8 cellular contexts compared by ENCODE assay signal in the genomic region with DNA sequence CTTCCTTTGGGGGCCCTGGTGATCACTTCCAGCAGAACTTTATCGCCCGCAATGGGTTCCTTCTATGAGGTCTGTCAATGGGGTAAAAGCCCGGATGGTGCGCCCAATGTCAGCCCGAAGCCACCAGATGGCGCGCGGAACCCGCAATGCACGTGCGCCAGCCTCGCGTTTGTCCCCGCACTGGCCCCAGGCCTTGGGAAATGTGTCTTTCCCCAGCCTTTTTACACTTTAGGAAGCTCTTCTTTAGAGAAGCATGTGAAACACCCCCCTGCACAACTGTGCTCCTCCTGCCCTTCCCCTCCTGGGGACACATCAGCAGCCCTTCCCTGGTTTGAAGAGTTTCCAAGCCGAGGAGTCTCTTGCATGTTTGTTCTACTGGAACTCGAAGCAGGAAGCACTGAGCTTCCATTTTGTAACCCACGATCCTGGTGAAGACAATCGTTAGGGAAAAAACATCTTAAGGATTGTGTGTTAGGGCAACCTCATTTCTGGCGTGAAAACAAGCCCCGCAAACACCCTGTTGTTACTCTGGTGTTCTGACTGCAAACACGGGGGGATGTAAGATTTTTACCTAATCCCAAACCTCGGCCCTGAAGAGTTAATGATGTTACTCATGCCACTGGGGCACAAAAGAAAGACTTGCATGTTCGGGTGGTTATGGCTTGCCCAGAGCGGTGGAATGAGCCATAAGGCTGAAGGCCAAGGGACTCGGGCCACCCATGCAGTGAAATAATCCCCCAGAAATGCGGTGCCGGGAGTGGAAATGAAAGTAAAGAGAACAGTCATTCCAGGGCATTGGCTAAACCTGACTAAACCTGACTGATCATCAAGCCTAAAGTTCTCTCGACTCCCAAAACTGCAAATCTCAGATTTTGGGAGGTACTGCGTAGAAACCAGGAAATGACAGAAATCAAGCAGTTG. TPM values are rescaled to one million over a fixed set of nuclear protein-coding genes. Genes with fewer than 3 reads are reported as not detected.
A peak's percentile ranks its signal among the peaks of the same experiment; 100 is the strongest.
DNase-seq lines count a peak whose midpoint lies in the region; ATAC-seq and TF ChIP-seq lines count a peak whose summit lies in the region.

No MANE protein-coding gene starts in this region.

- peak overlapping the region; percentile 46 for H3K27ac ChIP-seq in neural cell (ENCODE audit: low read length)

- H3K9me3 Mint-ChIP-seq in activated T-helper 2 cell treated with anti-CD3 and anti-CD28 coated beads, Interferon-gamma antibody, Interleukin-2, Interleukin-4, amounts not matched to agents 10 μg/mL and 5 μg/mL and 100 μg/mL, durations not matched to agents 14 hours and 24 hours and 36 hours: peaks cover 22% of the 10 kb centered on the region

- peak; percentile 47 for ATAC-seq in GM19452 (IDR thresholded peaks at IDR 0.05; ENCODE audit: unreplicated experiment)

- H2AFZ ChIP-seq in neural cell (ENCODE audit: low read depth, low read length): no peak overlapping the region

- CTCF ChIA-PET in BJ (lab: Yijun Ruan, JAX): interaction anchor here (0.6 to 4.0 kb wide), 45 partner anchors 9 to 1180 kb away, joined by 3 to 29 read pairs (median 5); a partner anchor contains a TSS

- no peaks in the 10 kb centered on the region for H3K27me3 ChIP-seq in BJ (ENCODE audit: control insufficient read depth, insufficient read depth, low read length)
- H3K27me3 ChIP-seq in neural cell (ENCODE audit: insufficient read depth, low read depth, low read length): no peaks in the 10 kb centered on the region

- H3K4me2 ChIP-seq in neural cell (ENCODE audit: low read length): no peak overlapping the region

- peaks cover 80% of the 10 kb centered on the region for H3K4me1 Mint-ChIP-seq in activated T-helper 2 cell treated with anti-CD3 and anti-CD28 coated beads, Interferon-gamma antibody, Interleukin-2, Interleukin-4, amounts not matched to agents 10 μg/mL and 5 μg/mL and 100 μg/mL, durations not matched to agents 14 hours and 24 hours and 36 hours (ENCODE audit: low read depth)

- POLR2A ChIA-PET in BJ (lab: Charles Lee): interaction anchor here (0.5 to 1.0 kb wide), 3 partner anchors 14 to 584 kb away, joined by 3 to 4 read pairs (median 3); no protein-coding TSS in a partner anchor

- H4K20me1 ChIP-seq in neural cell (ENCODE audit: insufficient read depth): no peaks in the 10 kb centered on the region

- peaks cover 29% of the 10 kb centered on the region for H3K36me3 Mint-ChIP-seq in activated T-helper 2 cell treated with anti-CD3 and anti-CD28 coated beads, Interferon-gamma antibody, Interleukin-2, Interleukin-4, amounts not matched to agents 10 μg/mL and 5 μg/mL and 100 μg/mL, durations not matched to agents 14 hours and 24 hours and 36 hours (ENCODE audit: low read depth)

- no peaks in the 10 kb centered on the region for H3K79me2 ChIP-seq in neural cell (replicated peaks; ENCODE audit: insufficient read depth, low read length)

- no peaks in the 10 kb centered on the region for H3K27me3 Mint-ChIP-seq in activated T-helper 2 cell treated with anti-CD3 and anti-CD28 coated beads, Interferon-gamma antibody, Interleukin-2, Interleukin-4, amounts not matched to agents 10 μg/mL and 5 μg/mL and 100 μg/mL, durations not matched to agents 14 hours and 24 hours and 36 hours (ENCODE audit: low read depth)

- H3K4me3 ChIP-seq in BJ (ENCODE audit: low read depth, low read length): no peak overlapping the region
- no peak overlapping the region for H3K4me3 ChIP-seq in fibroblast of mammary gland (ENCODE audit: control insufficient read depth, low read depth, low read length)
- no peak overlapping the region for H3K4me3 ChIP-seq in neural cell (ENCODE audit: low read length)

- no peaks in the 10 kb centered on the region for H3F3A ChIP-seq in neural cell (ENCODE audit: insufficient read depth, low read length, poor library complexity, severe bottlenecking)

- intact Hi-C loops in activated T-helper 2 cell treated with anti-CD3 and anti-CD28 coated beads, Interferon-gamma antibody, Interleukin-2, Interleukin-4, amounts not matched to agents 10 μg/mL and 5 μg/mL and 100 μg/mL, durations not matched to agents 14 hours and 24 hours and 36 hours (cut with micrococcal nuclease): loop anchor here (1.0 to 5.0 kb wide), 6 partner anchors 11 to 583 kb away; no protein-coding TSS in a partner anchor

- no peaks in the 10 kb centered on the region for H3K9me3 ChIP-seq in neural cell (ENCODE audit: low read length)

- peak; percentile 100 for TF ChIP-seq RAD21 in neural cell (conservative IDR thresholded peaks at IDR 0.05)

- peak overlapping the region; percentile 11 for H3K4me3 Mint-ChIP-seq in activated T-helper 2 cell treated with anti-CD3 and anti-CD28 coated beads, Interferon-gamma antibody, Interleukin-2, Interleukin-4, amounts not matched to agents 10 μg/mL and 5 μg/mL and 100 μg/mL, durations not matched to agents 14 hours and 24 hours and 36 hours (ENCODE audit: low read depth)

- H3K36me3 ChIP-seq in BJ (ENCODE audit: control insufficient read depth, insufficient read depth, low read length) (no peaks in the 10 kb centered on the region), neural cell (ENCODE audit: insufficient read depth, low read length) (no peaks in the 10 kb centered on the region)

- H3K9me2 ChIP-seq in neural cell (ENCODE audit: insufficient read depth, low read length): no peaks in the 10 kb centered on the region

- peak; percentile 96 for TF ChIP-seq CTCF in BJ (IDR thresholded peaks at IDR 0.05; ENCODE audit: insufficient read depth, low read depth, low read length)
- peak; percentile 85 for TF ChIP-seq CTCF in fibroblast of mammary gland (conservative IDR thresholded peaks at IDR 0.05; ENCODE audit: control insufficient read depth, insufficient read depth, low read depth, low read length)
- peak; percentile 98 for TF ChIP-seq CTCF in neural cell (IDR thresholded peaks at IDR 0.05; ENCODE audit: poor library complexity, severe bottlenecking)

- H3K9ac ChIP-seq in neural cell (ENCODE audit: low read length): peak overlapping the region; percentile 10

- H3K27ac Mint-ChIP-seq in activated T-helper 2 cell treated with anti-CD3 and anti-CD28 coated beads, Interferon-gamma antibody, Interleukin-2, Interleukin-4, amounts not matched to agents 10 μg/mL and 5 μg/mL and 100 μg/mL, durations not matched to agents 14 hours and 24 hours and 36 hours: peak overlapping the region; percentile 93

- DNase-seq in BJ (ENCODE audit: low read depth) (no peak), Kasumi-1 (lab: John Stamatoyannopoulos, UW) (peak; percentile 69 to 84), RPMI7951 (ENCODE audit: low read depth) (peak; percentile 90), fibroblast of mammary gland (ENCODE audit: low read depth) (peak; percentile 90)
- peak; percentile 81 for DNase-seq in activated T-helper 2 cell treated with anti-CD3 and anti-CD28 coated beads, Interferon-gamma antibody, Interleukin-2, Interleukin-4, amounts not matched to agents 10 μg/mL and 5 μg/mL and 100 μg/mL, durations not matched to agents 14 hours and 24 hours and 36 hours (ENCODE audit: low spot score)
- peak; percentile 71 for DNase-seq in stimulated activated naive CD4-positive, alpha-beta T cell treated with Interleukin-2 at 50 U/mL for 16 hours (lab: John Stamatoyannopoulos, UW)

- peak; percentile 35 for TF ChIP-seq EP300 in neural cell (conservative IDR thresholded peaks at IDR 0.05; ENCODE audit: poor library complexity, severe bottlenecking)

TF ChIP-seq in neural cell, 6 proteins besides CTCF, POLR2A, EP300 and RAD21:
- TF ChIP-seq EZH2 (IDR thresholded peaks at IDR 0.05; ENCODE audit: borderline replicate concordance, insufficient read depth, low read length, poor library complexity, severe bottlenecking) (no peak), SMC3 (conservative IDR thresholded peaks at IDR 0.05; ENCODE audit: poor library complexity) (peak; percentile 100), POLR2AphosphoS5 (IDR thresholded peaks at IDR 0.05) (no peak), MXI1 (conservative IDR thresholded peaks at IDR 0.05; ENCODE audit: poor library complexity, severe bottlenecking) (peak; percentile 63)
- TF ChIP-seq, protein P1, sequence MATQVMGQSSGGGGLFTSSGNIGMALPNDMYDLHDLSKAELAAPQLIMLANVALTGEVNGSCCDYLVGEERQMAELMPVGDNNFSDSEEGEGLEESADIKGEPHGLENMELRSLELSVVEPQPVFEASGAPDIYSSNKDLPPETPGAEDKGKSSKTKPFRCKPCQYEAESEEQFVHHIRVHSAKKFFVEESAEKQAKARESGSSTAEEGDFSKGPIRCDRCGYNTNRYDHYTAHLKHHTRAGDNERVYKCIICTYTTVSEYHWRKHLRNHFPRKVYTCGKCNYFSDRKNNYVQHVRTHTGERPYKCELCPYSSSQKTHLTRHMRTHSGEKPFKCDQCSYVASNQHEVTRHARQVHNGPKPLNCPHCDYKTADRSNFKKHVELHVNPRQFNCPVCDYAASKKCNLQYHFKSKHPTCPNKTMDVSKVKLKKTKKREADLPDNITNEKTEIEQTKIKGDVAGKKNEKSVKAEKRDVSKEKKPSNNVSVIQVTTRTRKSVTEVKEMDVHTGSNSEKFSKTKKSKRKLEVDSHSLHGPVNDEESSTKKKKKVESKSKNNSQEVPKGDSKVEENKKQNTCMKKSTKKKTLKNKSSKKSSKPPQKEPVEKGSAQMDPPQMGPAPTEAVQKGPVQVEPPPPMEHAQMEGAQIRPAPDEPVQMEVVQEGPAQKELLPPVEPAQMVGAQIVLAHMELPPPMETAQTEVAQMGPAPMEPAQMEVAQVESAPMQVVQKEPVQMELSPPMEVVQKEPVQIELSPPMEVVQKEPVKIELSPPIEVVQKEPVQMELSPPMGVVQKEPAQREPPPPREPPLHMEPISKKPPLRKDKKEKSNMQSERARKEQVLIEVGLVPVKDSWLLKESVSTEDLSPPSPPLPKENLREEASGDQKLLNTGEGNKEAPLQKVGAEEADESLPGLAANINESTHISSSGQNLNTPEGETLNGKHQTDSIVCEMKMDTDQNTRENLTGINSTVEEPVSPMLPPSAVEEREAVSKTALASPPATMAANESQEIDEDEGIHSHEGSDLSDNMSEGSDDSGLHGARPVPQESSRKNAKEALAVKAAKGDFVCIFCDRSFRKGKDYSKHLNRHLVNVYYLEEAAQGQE (IDR thresholded peaks at IDR 0.05; ENCODE audit: borderline replicate concordance): no peak
TF ChIP-seq in neural cell: peak in this region for 2.

RNA-seq across cellular contexts. Expression of a gene that starts 20.4 kb away (rescaled TPM):
- polyA plus RNA-seq in BJ (2011; rRNA removed) (7.4 and 11.7 TPM in 2 replicates), neural cell (267 and 329 TPM in 2 replicates)
- 5.1 and 6.5 TPM in 2 replicates for polyA minus RNA-seq in BJ (2011; rRNA and poly(A)+ RNA removed)
- total RNA-seq in RPMI7951 (2014; rRNA removed; shearing (Covaris generic)): 24.4 and 27.2 TPM in 2 replicates
- total RNA-seq in activated T-helper 2 cell treated with anti-CD3 and anti-CD28 coated beads, Interferon-gamma antibody, Interleukin-2, Interleukin-4, amounts not matched to agents 10 μg/mL and 5 μg/mL and 100 μg/mL, durations not matched to agents 14 hours and 24 hours and 36 hours: 79.7 and 87.5 TPM in 2 replicates
- 126 and 133 TPM in 2 replicates for polyA minus RNA-seq in neural cell
